31 cellular contexts compared by ENCODE assay signal in genomic region chr2:209986405-209986804, GRCh38. TPM values are rescaled to one million over a fixed set of nuclear protein-coding genes. Genes with fewer than 3 reads are reported as not detected.
DNase-seq lines count a peak whose midpoint lies in the region; ATAC-seq, FAIRE-seq and TF ChIP-seq lines count a peak whose summit lies in the region.
"Had no signal": no experiment of that assay in that cellular context is flagged by ENCODE, and none has a peak within 500 bp of the region (broad histone marks: within the 10 kb centered on the region; RNA-seq: fewer than 3 reads in every experiment).

No MANE protein-coding gene starts in this region.

- no peak overlapping the region for H3K9ac ChIP-seq in PC-3 (ENCODE audit: low read length)

- intact Hi-C loops in PC-3 (cut with micrococcal nuclease) (no loop called here), upper lobe of right lung (cut with DNase I) (no loop called here), pancreas (cut with DNase I) (no loop called here)

- H3K4me1 Mint-ChIP-seq in GM23338 = no peaks in the 10 kb centered on the region
- H3K4me1 Mint-ChIP-seq: activated naive CD4-positive, alpha-beta T cell treated with anti-CD3 and anti-CD28 coated beads, Interleukin-2, amount 50 U/mL, for 24 hours; activated T-helper 17 cell treated with anti-CD3 and anti-CD28 coated beads, Interleukin-2, amount 50 U/mL, for 72 hours; CD4-positive, alpha-beta memory T cell had no signal

- POLR2A ChIA-PET in PC-3 (lab: Charles Lee; ENCODE audit: unreplicated experiment) = no interaction called here

- WGBS in pancreas, 2 donors = 73 to 79% methylated on average over 2 of the region's 2 CpGs

- H4K20me1 ChIP-seq in PC-3 (ENCODE audit: low read length) (no peaks in the 10 kb centered on the region), GM23338 (replicated peaks; ENCODE audit: insufficient read depth) (no peaks in the 10 kb centered on the region)

- H3K27ac ChIP-seq in PC-3 (ENCODE audit: low read length) = no peak overlapping the region
- no peak overlapping the region for H3K27ac ChIP-seq in upper lobe of right lung
- H3K27ac ChIP-seq in pancreas = no peak overlapping the region
- no peak overlapping the region for H3K27ac ChIP-seq in GM23338 (ENCODE audit: low read depth)
- H3K27ac ChIP-seq: gastroesophageal sphincter, stomach, tibial artery had no signal

- no peak overlapping the region for H3K4me3 Mint-ChIP-seq in GM23338
- H3K4me3 Mint-ChIP-seq: activated CD4-positive, alpha-beta memory T cell treated with anti-CD3 and anti-CD28 coated beads for 36 hours; activated naive CD4-positive, alpha-beta T cell treated with anti-CD3 and anti-CD28 coated beads, Interleukin-2, amount 50 U/mL, for 24 hours; activated T-helper 17 cell treated with anti-CD3 and anti-CD28 coated beads, Interleukin-2, amount 50 U/mL, for 72 hours; CD4-positive, alpha-beta memory T cell; IgD-negative memory B cell; naive B cell had no signal

- H3K27ac Mint-ChIP-seq in GM23338 = no peak overlapping the region
- H3K27ac Mint-ChIP-seq: activated CD4-positive, alpha-beta memory T cell treated with anti-CD3 and anti-CD28 coated beads for 36 hours; activated naive CD4-positive, alpha-beta T cell treated with anti-CD3 and anti-CD28 coated beads, Interleukin-2, amount 50 U/mL, for 24 hours; activated T-helper 17 cell treated with anti-CD3 and anti-CD28 coated beads, Interleukin-2, amount 50 U/mL, for 72 hours; CD4-positive, alpha-beta memory T cell; IgD-negative memory B cell; naive B cell had no signal

- no peaks in the 10 kb centered on the region for H3K27me3 Mint-ChIP-seq in GM23338 (ENCODE audit: insufficient read depth, low read depth, poor library complexity)

- FAIRE-seq in pancreas (lab: Jason Lieb, UNC) = no peak
- FAIRE-seq: GM12892, small intestine had no signal

- H3K9me3 ChIP-seq in PC-3 (ENCODE audit: low read length) (no peaks in the 10 kb centered on the region), upper lobe of right lung (no peaks in the 10 kb centered on the region), pancreas (no peaks in the 10 kb centered on the region)
- H3K9me3 ChIP-seq: gastroesophageal sphincter, left lung, stomach, tibial artery had no signal

- no peak for TF ChIP-seq CTCF in PC-3 (conservative IDR thresholded peaks at IDR 0.05; ENCODE audit: low read depth, low read length)
- no peak for TF ChIP-seq CTCF in fibroblast of mammary gland (conservative IDR thresholded peaks at IDR 0.05; ENCODE audit: control insufficient read depth, insufficient read depth, low read depth, low read length)
- no peak for TF ChIP-seq CTCF in upper lobe of right lung (IDR thresholded peaks at IDR 0.05)
- TF ChIP-seq CTCF in pancreas (IDR thresholded peaks at IDR 0.05) = no peak
- no peak for TF ChIP-seq CTCF in GM23338 (conservative IDR thresholded peaks at IDR 0.05; ENCODE audit: low read depth in 2 of 2)

- no peak overlapping the region for H2AFZ ChIP-seq in PC-3 (ENCODE audit: low read length)
- H2AFZ ChIP-seq in GM23338 = no peak overlapping the region

- H3K4me1 ChIP-seq in PC-3 (ENCODE audit: insufficient read depth, low read length) = no peaks in the 10 kb centered on the region
- no peaks in the 10 kb centered on the region for H3K4me1 ChIP-seq in upper lobe of right lung
- H3K4me1 ChIP-seq in pancreas = no peaks in the 10 kb centered on the region
- no peaks in the 10 kb centered on the region for H3K4me1 ChIP-seq in GM23338 (ENCODE audit: insufficient read depth)
- H3K4me1 ChIP-seq: gastroesophageal sphincter, stomach, tibial artery had no signal

- H3F3A ChIP-seq in PC-3 (ENCODE audit: low read length, unreplicated experiment) (no peaks in the 10 kb centered on the region), GM23338 (replicated peaks; ENCODE audit: low read depth) (no peaks in the 10 kb centered on the region)

- ATAC-seq in PC-3 (no peak), upper lobe of right lung (peak; percentile 43), pancreas (no peak), GM23338 (no peak)
- ATAC-seq: activated T-helper 17 cell treated with anti-CD3 and anti-CD28 coated beads, Interleukin-2, amount 50 U/mL, for 72 hours; gastroesophageal sphincter; Right ventricle myocardium inferior had no signal

- CTCF ChIA-PET in PC-3 (lab: Charles Lee) = no interaction called here

- H3K4me2 ChIP-seq in PC-3 (ENCODE audit: low read length) (no peak overlapping the region), GM23338 (no peak overlapping the region)

- DNase-seq in SKM-1 treated with dmso at 0.1 percent for 144 hours (lab: John Stamatoyannopoulos, UW; ENCODE audit: unreplicated experiment) (peak; percentile 30), SKM-1 (lab: John Stamatoyannopoulos, UW; ENCODE audit: unreplicated experiment) (no peak), PC-3 (peak; percentile 19), fibroblast of mammary gland (ENCODE audit: low read depth) (peak; percentile 25), upper lobe of right lung (no peak), pancreas (no peak), mucosa of gallbladder (ENCODE audit: low spot score) (no peak), GM23338 (ENCODE audit: low spot score) (no peak)
- DNase-seq: activated CD4-positive, alpha-beta memory T cell treated with anti-CD3 and anti-CD28 coated beads for 36 hours; activated CD8-positive, alpha-beta memory T cell treated with anti-CD3 and anti-CD28 coated beads, Interleukin-2, amount 50 U/mL, for 48 hours; caudate nucleus; CD4-positive, alpha-beta memory T cell; cortex of kidney; DMS 273 treated with DMSO at 0.1 percent for 48 hours; hippocampal formation; left lung; naive B cell; NCI-H1436; NCI-H446 treated with DMSO at 0.1 percent for 48 hours; small intestine; stimulated activated CD8-positive, alpha-beta memory T cell treated with anti-CD3 and anti-CD28 coated beads, Interleukin-4, amount 100 ng/mL, for 48 hours; stomach; SW 1271; T1000; tibial artery had no signal

- H3K9me2 ChIP-seq in PC-3 (replicated peaks; ENCODE audit: low read length) (no peaks in the 10 kb centered on the region), GM23338 (ENCODE audit: insufficient read depth) (no peaks in the 10 kb centered on the region)

- no peaks in the 10 kb centered on the region for H3K9me3 Mint-ChIP-seq in GM23338
- H3K9me3 Mint-ChIP-seq: activated CD4-positive, alpha-beta memory T cell treated with anti-CD3 and anti-CD28 coated beads for 36 hours; activated naive CD4-positive, alpha-beta T cell treated with anti-CD3 and anti-CD28 coated beads, Interleukin-2, amount 50 U/mL, for 24 hours; activated T-helper 17 cell treated with anti-CD3 and anti-CD28 coated beads, Interleukin-2, amount 50 U/mL, for 72 hours; CD4-positive, alpha-beta memory T cell; IgD-negative memory B cell; naive B cell had no signal

- no peaks in the 10 kb centered on the region for H3K36me3 Mint-ChIP-seq in GM23338 (ENCODE audit: low read depth)
- H3K36me3 Mint-ChIP-seq: activated CD4-positive, alpha-beta memory T cell treated with anti-CD3 and anti-CD28 coated beads for 36 hours; activated naive CD4-positive, alpha-beta T cell treated with anti-CD3 and anti-CD28 coated beads, Interleukin-2, amount 50 U/mL, for 24 hours; CD4-positive, alpha-beta memory T cell; IgD-negative memory B cell; naive B cell had no signal

- BruUV-seq in PC-3 (replicated peaks; lab: Mats Ljungman, UMichigan) = no TSS peak

- H3K27me3 ChIP-seq in PC-3 (ENCODE audit: low read length) (peaks cover 88% of the 10 kb centered on the region), upper lobe of right lung (no peaks in the 10 kb centered on the region), pancreas (no peaks in the 10 kb centered on the region), GM23338 (ENCODE audit: insufficient read depth) (no peaks in the 10 kb centered on the region)
- H3K27me3 ChIP-seq: gastroesophageal sphincter, left lung, stomach, tibial artery had no signal

- H3K4me3 ChIP-seq in PC-3 (ENCODE audit: low read length) (no peak overlapping the region), fibroblast of mammary gland (ENCODE audit: control insufficient read depth, low read depth, low read length) (no peak overlapping the region), upper lobe of right lung (no peak overlapping the region), pancreas (no peak overlapping the region), GM23338 (no peak overlapping the region)
- H3K4me3 ChIP-seq: gastroesophageal sphincter, left lung, stomach, tibial artery had no signal

- H3K79me2 ChIP-seq in PC-3 (ENCODE audit: low read length) (no peaks in the 10 kb centered on the region), GM23338 (replicated peaks; ENCODE audit: insufficient read depth) (no peaks in the 10 kb centered on the region)

- no peaks in the 10 kb centered on the region for H3K36me3 ChIP-seq in PC-3 (ENCODE audit: low read depth, low read length)
- H3K36me3 ChIP-seq in upper lobe of right lung = no peaks in the 10 kb centered on the region
- H3K36me3 ChIP-seq in pancreas = no peaks in the 10 kb centered on the region
- no peaks in the 10 kb centered on the region for H3K36me3 ChIP-seq in GM23338 (ENCODE audit: insufficient read depth)
- H3K36me3 ChIP-seq: gastroesophageal sphincter, left lung, stomach, tibial artery had no signal

TF ChIP-seq in GM23338, 12 proteins besides CTCF, POLR2A, EP300 and RAD21 (continues in another document):
- no peak for TF ChIP-seq STAT1 (IDR thresholded peaks at IDR 0.05; ENCODE audit: unreplicated experiment)
- no peak for TF ChIP-seq ETS1 (IDR thresholded peaks at IDR 0.05)
- TF ChIP-seq ZNF114 (CRISPR knock-in tag; IDR thresholded peaks at IDR 0.05) = no peak
- no peak for TF ChIP-seq POLR2AphosphoS5 (IDR thresholded peaks at IDR 0.05; ENCODE audit: low read depth)
- TF ChIP-seq JUNB (IDR thresholded peaks at IDR 0.05; ENCODE audit: unreplicated experiment) = no peak
- TF ChIP-seq EZH2phosphoT487 (IDR thresholded peaks at IDR 0.05; ENCODE audit: unreplicated experiment) = no peak
- TF ChIP-seq EZH2 (IDR thresholded peaks at IDR 0.05; ENCODE audit: low read depth, unreplicated experiment) = no peak
- TF ChIP-seq CREB1 (CRISPR knock-in tag; IDR thresholded peaks at IDR 0.05; ENCODE audit: low read depth) = no peak

RNA-seq across cellular contexts. Expression of gene RPE, which starts 16.0 kb away (rescaled TPM):
- 60.5 and 77.3 TPM in 2 replicates for total RNA-seq in PC-3 (2014; rRNA removed)
- 47.7 TPM for total RNA-seq in upper lobe of right lung
- total RNA-seq in pancreas = 10 to 100 TPM; 10.9 to 30.2 (median 14.2) TPM
- polyA plus RNA-seq in pancreas = 1 to 10 TPM; 6.9 to 7.3 TPM
- total RNA-seq in mucosa of gallbladder = 53.1 TPM
- total RNA-seq in GM23338 (2014; rRNA removed; shearing (Covaris generic)) = 79.1 and 95.1 TPM in 2 replicates
- polyA plus RNA-seq in GM23338 (2016; fragmentation: Nextera tagmentation; extraction: Ambion mirVana) = 33.1 and 43.1 TPM in 2 replicates

Comparison
In these comparisons a context has a peak if more than half of its experiments do, and no peak if none do; other contexts are left out.
1. DNase-seq: peak in SKM-1 treated with dmso at 0.1 percent for 144 hours (single experiment), PC-3 (single experiment) and fibroblast of mammary gland (single experiment); none in SKM-1 (single experiment), upper lobe of right lung (single experiment), pancreas (0 of 6), mucosa of gallbladder (single experiment) and GM23338 (single experiment).